Comparison of ENCODE assay signal across 27 cellular contexts in genomic region chr5:87094833-87095232, GRCh38.
DNase-seq lines count a peak whose midpoint lies in the region; ATAC-seq, FAIRE-seq and TF ChIP-seq lines count a peak whose summit lies in the region.
"Had no signal": no experiment of that assay in that cellular context is flagged by ENCODE, and none has a peak within 500 bp of the region (broad histone marks: within the 10 kb centered on the region; RNA-seq: fewer than 3 reads in every experiment).

No MANE protein-coding gene starts in this region.

- H3K4me3 Mint-ChIP-seq in central memory CD8-positive, alpha-beta T cell: no peak overlapping the region
- H3K4me3 Mint-ChIP-seq in immature natural killer cell: peak overlapping the region; percentile 44 to 69 (median 65)
- peak overlapping the region; percentile 79 for H3K4me3 Mint-ChIP-seq in natural killer cell treated with Interleukin-12 subunit alpha and Interleukin-12 subunit beta and Interleukin-15 and Interleukin-18, amount 100 ng/mL, for 72 hours
- H3K4me3 Mint-ChIP-seq: CD14-positive monocyte; CD4-positive, CD25-positive, alpha-beta regulatory T cell had no signal

- FAIRE-seq in GM18507 (lab: Jason Lieb, UNC) (peak; percentile 9), GM19239 (lab: Jason Lieb, UNC) (no peak)
- FAIRE-seq: A204.1, G401.6 had no signal

- DNase-seq in GM18507 (ENCODE audit: extremely low spot score, insufficient read length, low read depth): no peak
- no peak for DNase-seq in central memory CD8-positive, alpha-beta T cell (ENCODE audit: low spot score in 2 of 2)
- peak in 1 of 3 donors; percentile 19 for DNase-seq in immature natural killer cell
- no peak for DNase-seq in natural killer cell treated with Interleukin-12 subunit alpha and Interleukin-12 subunit beta and Interleukin-15 and Interleukin-18, amount 100 ng/mL, for 72 hours (ENCODE audit: low spot score)
- no peak for DNase-seq in SW480 (ENCODE audit: low spot score)
- DNase-seq in GM19239 (ENCODE audit: insufficient read length, low spot score): no peak
- DNase-seq in transverse colon: no peak
- DNase-seq in stimulated activated CD4-positive, alpha-beta T cell treated with anti-CD3 and anti-CD28 coated beads, Interleukin-4, amount 100 ng/mL, for 4 hours: no peak
- DNase-seq: ACHN; BE2C; C1 segment of cervical spinal cord; CD4-positive, alpha-beta memory T cell; CD4-positive, CD25-positive, alpha-beta regulatory T cell; CD8-positive, alpha-beta memory T cell; COR-L47; DMS 273 treated with DMSO at 0.1 percent for 48 hours; DMS153; DMS53; DMS79; DND-41; EL; GF-D8 had no signal

- intact Hi-C loops in transverse colon (cut with DNase I; ENCODE audit: low total_unique reads): no loop called here

- no peaks in the 10 kb centered on the region for H3K36me3 Mint-ChIP-seq in central memory CD8-positive, alpha-beta T cell (ENCODE audit: insufficient read depth)
- H3K36me3 Mint-ChIP-seq in immature natural killer cell: peaks cover 0 to 10% (median 0%) of the 10 kb centered on the region in 3 donors
- peaks cover 4% of the 10 kb centered on the region for H3K36me3 Mint-ChIP-seq in natural killer cell treated with Interleukin-12 subunit alpha and Interleukin-12 subunit beta and Interleukin-15 and Interleukin-18, amount 100 ng/mL, for 72 hours
- H3K36me3 Mint-ChIP-seq: CD14-positive monocyte; CD4-positive, alpha-beta memory T cell; CD4-positive, CD25-positive, alpha-beta regulatory T cell had no signal

- no peaks in the 10 kb centered on the region for H3K9me3 Mint-ChIP-seq in central memory CD8-positive, alpha-beta T cell
- H3K9me3 Mint-ChIP-seq in immature natural killer cell: peaks cover 0 to 1% (median 0%) of the 10 kb centered on the region in 6 donors
- peaks cover 6% of the 10 kb centered on the region for H3K9me3 Mint-ChIP-seq in natural killer cell treated with Interleukin-12 subunit alpha and Interleukin-12 subunit beta and Interleukin-15 and Interleukin-18, amount 100 ng/mL, for 72 hours

- ATAC-seq in central memory CD8-positive, alpha-beta T cell (replicated peaks; ENCODE audit: extremely low read depth, poor library complexity, severe bottlenecking): peak; percentile 64
- ATAC-seq in natural killer cell treated with Interleukin-12 subunit alpha and Interleukin-12 subunit beta and Interleukin-15 and Interleukin-18, amount 100 ng/mL, for 72 hours: no peak

- in situ Hi-C loops in transverse colon (cut with MboI; ENCODE audit: low pct_ligation_motif_present in 1 of 4, low pct_unique_long_range_greater_than_20kb in 1 of 4, low sequenced_read_pairs in 3 of 4): no loop called here

- H3K27me3 Mint-ChIP-seq in central memory CD8-positive, alpha-beta T cell: no peaks in the 10 kb centered on the region
- peaks cover 0 to 3% (median 2%) of the 10 kb centered on the region in 3 donors for H3K27me3 Mint-ChIP-seq in immature natural killer cell (ENCODE audit: low read depth in 3 of 3)
- no peaks in the 10 kb centered on the region for H3K27me3 Mint-ChIP-seq in natural killer cell treated with Interleukin-12 subunit alpha and Interleukin-12 subunit beta and Interleukin-15 and Interleukin-18, amount 100 ng/mL, for 72 hours
- H3K27me3 Mint-ChIP-seq: CD4-positive, alpha-beta memory T cell; CD4-positive, CD25-positive, alpha-beta regulatory T cell; CD8-positive, alpha-beta memory T cell had no signal

- TF ChIP-seq CTCF in transverse colon (IDR thresholded peaks at IDR 0.05): no peak

- no peaks in the 10 kb centered on the region for H3K36me3 ChIP-seq in transverse colon
- H3K36me3 ChIP-seq: BE2C, BLaER1 had no signal

- H3K27ac ChIP-seq in transverse colon: no peak overlapping the region
- H3K27ac ChIP-seq: 22Rv1, BLaER1 had no signal

- peak overlapping the region; percentile 84 for H3K27ac Mint-ChIP-seq in central memory CD8-positive, alpha-beta T cell (ENCODE audit: low read depth)
- peak overlapping the region in 3 of 6 donors; percentile 32 to 39 (median 39) for H3K27ac Mint-ChIP-seq in immature natural killer cell
- peak overlapping the region; percentile 57 to 76 for H3K27ac Mint-ChIP-seq in natural killer cell treated with Interleukin-12 subunit alpha and Interleukin-12 subunit beta and Interleukin-15 and Interleukin-18, amount 100 ng/mL, for 72 hours
- H3K27ac Mint-ChIP-seq: CD14-positive monocyte had no signal

- WGBS in transverse colon (ENCODE audit: low coverage in 1 of 2), 2 donors: 77 to 87% methylated on average over 3 to 4 of the region's 4 CpGs

- H3K4me3 ChIP-seq in transverse colon: no peak overlapping the region
- H3K4me3 ChIP-seq: BLaER1 had no signal

- peaks cover 0 to 3% (median 1%) of the 10 kb centered on the region in 4 donors for H3K4me1 ChIP-seq in transverse colon
- H3K4me1 ChIP-seq: BE2C, BLaER1 had no signal

- TF ChIP-seq EP300 in transverse colon (IDR thresholded peaks at IDR 0.05; ENCODE audit: low read depth): no peak

- peaks cover 31% of the 10 kb centered on the region for H3K4me1 Mint-ChIP-seq in central memory CD8-positive, alpha-beta T cell
- H3K4me1 Mint-ChIP-seq in immature natural killer cell: peaks cover 35 to 47% of the 10 kb centered on the region in 2 donors
- H3K4me1 Mint-ChIP-seq in natural killer cell treated with Interleukin-12 subunit alpha and Interleukin-12 subunit beta and Interleukin-15 and Interleukin-18, amount 100 ng/mL, for 72 hours (ENCODE audit: low read depth in 2 of 2): peaks cover 32 to 43% of the 10 kb centered on the region in 2 donors
- H3K4me1 Mint-ChIP-seq: CD14-positive monocyte had no signal

- H3K9me3 ChIP-seq in transverse colon: no peaks in the 10 kb centered on the region
- H3K9me3 ChIP-seq: BE2C, BLaER1 had no signal

- no peaks in the 10 kb centered on the region for H3K27me3 ChIP-seq in transverse colon
- H3K27me3 ChIP-seq: BLaER1 had no signal

- no peak for TF ChIP-seq POLR2A in transverse colon (IDR thresholded peaks at IDR 0.05)
